ENCODE assay signal across 1 cellular context in genomic region chr3:40476478-40477470, GRCh38.
TF ChIP-seq lines count a peak whose summit lies in the region.

ZNF619 (plus strand) TSS chr3:40477122; CDS start chr3:40477980, 858 bp downstream.

TF ChIP-seq in HepG2, 621 proteins besides CTCF, POLR2A, EP300 and RAD21 (continued from another document):
- TF ChIP-seq ZNF232 (CRISPR knock-in tag; IDR thresholded peaks at IDR 0.05; ENCODE audit: borderline replicate concordance), result peak; percentile 52; the same call in 1 of the 2 replicates
- peak; percentile 44; the same call in 1 of the 2 replicates for TF ChIP-seq ARID5B (CRISPR knock-in tag; IDR thresholded peaks at IDR 0.05)
- no peak for TF ChIP-seq TCF7 (IDR thresholded peaks at IDR 0.05; ENCODE audit: low read depth)
- TF ChIP-seq MXD3 (CRISPR knock-in tag; IDR thresholded peaks at IDR 0.05), result no peak
- TF ChIP-seq ZNF501 (CRISPR knock-in tag; IDR thresholded peaks at IDR 0.05), result peak; percentile 52; the same call in 1 of the 2 replicates
- TF ChIP-seq BATF2 (CRISPR knock-in tag; IDR thresholded peaks at IDR 0.05), result no peak
- peak; percentile 91 for TF ChIP-seq KMT2B (CRISPR knock-in tag; IDR thresholded peaks at IDR 0.05)
- peak; percentile 69; the same call in 1 of the 2 replicates for TF ChIP-seq GATAD1 (CRISPR knock-in tag; IDR thresholded peaks at IDR 0.05)
- peak; percentile 74 for TF ChIP-seq ZNF777 (CRISPR knock-in tag; IDR thresholded peaks at IDR 0.05)
- TF ChIP-seq ZNF576 (CRISPR knock-in tag; IDR thresholded peaks at IDR 0.05), result no peak
- TF ChIP-seq ZNF367 (CRISPR knock-in tag; IDR thresholded peaks at IDR 0.05; ENCODE audit: borderline replicate concordance), result no peak
- no peak for TF ChIP-seq ZHX1 (CRISPR knock-in tag; IDR thresholded peaks at IDR 0.05; ENCODE audit: low read depth)
- TF ChIP-seq HES4 (CRISPR knock-in tag; IDR thresholded peaks at IDR 0.05; ENCODE audit: borderline replicate concordance), result no peak
